ENCODE assay signal across 1 cellular context in the genomic region with DNA sequence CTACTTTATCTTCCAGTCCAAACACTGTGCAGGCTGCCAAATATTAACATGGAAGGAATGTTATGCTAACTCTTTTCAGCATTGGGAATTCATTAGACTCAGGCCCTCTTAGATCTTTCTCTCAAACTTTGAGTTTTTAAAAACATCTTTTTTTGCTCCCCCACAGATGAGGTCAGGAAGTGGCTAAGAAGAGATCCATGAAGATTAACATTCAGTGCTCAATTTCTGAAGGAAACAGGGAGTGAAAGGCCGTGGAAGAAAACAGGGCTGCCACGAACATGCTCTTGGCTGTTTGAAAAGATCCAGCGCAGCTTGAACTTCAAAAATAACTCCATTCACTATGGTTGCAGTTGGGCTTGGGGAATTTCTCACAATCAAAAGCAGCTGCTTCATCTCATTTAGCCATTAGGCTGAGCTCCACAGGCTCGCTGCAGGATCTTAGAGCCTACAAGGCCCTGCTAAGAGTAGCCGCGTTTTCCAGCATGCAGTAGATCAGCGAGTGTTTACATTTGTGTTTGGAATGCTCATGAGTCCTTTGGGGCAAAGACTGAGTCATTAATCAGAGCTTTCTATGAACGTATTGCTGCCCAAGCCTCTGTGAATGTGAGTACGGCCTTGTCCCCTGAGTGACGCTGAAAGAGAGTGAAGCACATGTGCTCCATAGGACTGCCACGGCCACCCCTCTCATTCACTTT.
TF ChIP-seq lines count a peak whose summit lies in the region.

No MANE protein-coding gene starts in this region.

TF ChIP-seq in HepG2, 621 proteins besides CTCF, POLR2A, EP300 and RAD21 (continued from another document):
- TF ChIP-seq ARHGAP35 (CRISPR knock-in tag; IDR thresholded peaks at IDR 0.05; ENCODE audit: borderline replicate concordance) (no peak), FOXK2 (IDR thresholded peaks at IDR 0.05) (peak; percentile 64; the same call in 1 of the 2 replicates), KMT2A (CRISPR knock-in tag; IDR thresholded peaks at IDR 0.05) (peak; percentile 51; the same call in 1 of the 2 replicates), NCOA2 (CRISPR knock-in tag; IDR thresholded peaks at IDR 0.05) (peak; percentile 64; the same call in 1 of the 2 replicates), FOSL2 (CRISPR knock-in tag; IDR thresholded peaks at IDR 0.05) (peak; percentile 93), NR2F6 (IDR thresholded peaks at IDR 0.05) (0 out of 2 replicates have a peak, but pooled peaks have one; percentile 20), NR2F6 (CRISPR knock-in tag; IDR thresholded peaks at IDR 0.05) (peak; percentile 38; the same call in 1 of the 2 replicates), SAP130 (CRISPR knock-in tag; IDR thresholded peaks at IDR 0.05; ENCODE audit: low read depth) (peak; percentile 83), SALL1 (CRISPR knock-in tag; IDR thresholded peaks at IDR 0.05) (peak; percentile 90), ERF (CRISPR knock-in tag; IDR thresholded peaks at IDR 0.05) (peak; percentile 48; the same call in 1 of the 2 replicates), HNRNPK (IDR thresholded peaks at IDR 0.05; ENCODE audit: low read depth, low read length, poor library complexity, severe bottlenecking) (peak; percentile 64), CBX5 (CRISPR knock-in tag; IDR thresholded peaks at IDR 0.05; ENCODE audit: borderline replicate concordance) (peak; percentile 56; the same call in 1 of the 2 replicates), ZBTB20 (CRISPR knock-in tag; IDR thresholded peaks at IDR 0.05; ENCODE audit: borderline replicate concordance, low read depth) (peak; percentile 62; the same call in 1 of the 2 replicates), NRL (CRISPR knock-in tag; IDR thresholded peaks at IDR 0.05; ENCODE audit: borderline replicate concordance) (no peak), SRSF4 (IDR thresholded peaks at IDR 0.05; ENCODE audit: low read depth, low read length, poor library complexity, severe bottlenecking) (no peak), STAG1 (CRISPR knock-in tag; IDR thresholded peaks at IDR 0.05) (peak; percentile 37; the same call in 1 of the 2 replicates), IRF2 (CRISPR knock-in tag; IDR thresholded peaks at IDR 0.05) (peak; percentile 74; the same call in 1 of the 2 replicates), ZNF607 (CRISPR knock-in tag; IDR thresholded peaks at IDR 0.05; ENCODE audit: borderline replicate concordance) (0 out of 2 replicates have a peak, but pooled peaks have one; percentile 51), ZFY (CRISPR knock-in tag; IDR thresholded peaks at IDR 0.05) (peak; percentile 89), FOXA1 (IDR thresholded peaks at IDR 0.05) (no peak), FOXA1 (CRISPR knock-in tag; IDR thresholded peaks at IDR 0.05) (peak; percentile 90), MBD4 (IDR thresholded peaks at IDR 0.05; ENCODE audit: borderline replicate concordance, low read length) (no peak), ASH2L (IDR thresholded peaks at IDR 0.05; ENCODE audit: insufficient read length, low read depth, low read length) (peak; percentile 78), TP53 (CRISPR knock-in tag; conservative IDR thresholded peaks at IDR 0.05) (0 out of 2 replicates have a peak, but pooled peaks have one; percentile 35), ZNF501 (CRISPR knock-in tag; IDR thresholded peaks at IDR 0.05) (peak; percentile 76; the same call in 1 of the 2 replicates), MIXL1 (CRISPR knock-in tag; IDR thresholded peaks at IDR 0.05) (peak; percentile 80; the same call in 1 of the 2 replicates), KDM5B (CRISPR knock-in tag; IDR thresholded peaks at IDR 0.05; ENCODE audit: borderline replicate concordance) (no peak), HOXD1 (CRISPR knock-in tag; IDR thresholded peaks at IDR 0.05) (0 out of 2 replicates have a peak, but pooled peaks have one; percentile 52), JUND (CRISPR knock-in tag; IDR thresholded peaks at IDR 0.05) (peak; percentile 65), ZMYM3 (CRISPR knock-in tag; IDR thresholded peaks at IDR 0.05) (peak; percentile 67; the same call in 1 of the 2 replicates), ZNF24 (IDR thresholded peaks at IDR 0.05) (peak; percentile 48; the same call in 1 of the 2 replicates)
- TF ChIP-seq, protein P1, sequence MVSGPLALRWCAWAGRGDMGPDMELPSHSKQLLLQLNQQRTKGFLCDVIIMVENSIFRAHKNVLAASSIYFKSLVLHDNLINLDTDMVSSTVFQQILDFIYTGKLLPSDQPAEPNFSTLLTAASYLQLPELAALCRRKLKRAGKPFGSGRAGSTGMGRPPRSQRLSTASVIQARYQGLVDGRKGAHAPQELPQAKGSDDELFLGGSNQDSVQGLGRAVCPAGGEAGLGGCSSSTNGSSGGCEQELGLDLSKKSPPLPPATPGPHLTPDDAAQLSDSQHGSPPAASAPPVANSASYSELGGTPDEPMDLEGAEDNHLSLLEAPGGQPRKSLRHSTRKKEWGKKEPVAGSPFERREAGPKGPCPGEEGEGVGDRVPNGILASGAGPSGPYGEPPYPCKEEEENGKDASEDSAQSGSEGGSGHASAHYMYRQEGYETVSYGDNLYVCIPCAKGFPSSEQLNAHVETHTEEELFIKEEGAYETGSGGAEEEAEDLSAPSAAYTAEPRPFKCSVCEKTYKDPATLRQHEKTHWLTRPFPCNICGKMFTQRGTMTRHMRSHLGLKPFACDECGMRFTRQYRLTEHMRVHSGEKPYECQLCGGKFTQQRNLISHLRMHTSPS (CRISPR knock-in tag; IDR thresholded peaks at IDR 0.05; ENCODE audit: low read depth): peak; percentile 41; the same call in 1 of the 2 replicates
- TF ChIP-seq, protein P2, sequence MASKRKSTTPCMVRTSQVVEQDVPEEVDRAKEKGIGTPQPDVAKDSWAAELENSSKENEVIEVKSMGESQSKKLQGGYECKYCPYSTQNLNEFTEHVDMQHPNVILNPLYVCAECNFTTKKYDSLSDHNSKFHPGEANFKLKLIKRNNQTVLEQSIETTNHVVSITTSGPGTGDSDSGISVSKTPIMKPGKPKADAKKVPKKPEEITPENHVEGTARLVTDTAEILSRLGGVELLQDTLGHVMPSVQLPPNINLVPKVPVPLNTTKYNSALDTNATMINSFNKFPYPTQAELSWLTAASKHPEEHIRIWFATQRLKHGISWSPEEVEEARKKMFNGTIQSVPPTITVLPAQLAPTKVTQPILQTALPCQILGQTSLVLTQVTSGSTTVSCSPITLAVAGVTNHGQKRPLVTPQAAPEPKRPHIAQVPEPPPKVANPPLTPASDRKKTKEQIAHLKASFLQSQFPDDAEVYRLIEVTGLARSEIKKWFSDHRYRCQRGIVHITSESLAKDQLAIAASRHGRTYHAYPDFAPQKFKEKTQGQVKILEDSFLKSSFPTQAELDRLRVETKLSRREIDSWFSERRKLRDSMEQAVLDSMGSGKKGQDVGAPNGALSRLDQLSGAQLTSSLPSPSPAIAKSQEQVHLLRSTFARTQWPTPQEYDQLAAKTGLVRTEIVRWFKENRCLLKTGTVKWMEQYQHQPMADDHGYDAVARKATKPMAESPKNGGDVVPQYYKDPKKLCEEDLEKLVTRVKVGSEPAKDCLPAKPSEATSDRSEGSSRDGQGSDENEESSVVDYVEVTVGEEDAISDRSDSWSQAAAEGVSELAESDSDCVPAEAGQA (IDR thresholded peaks at IDR 0.05; ENCODE audit: low read depth): no peak
- TF ChIP-seq, protein P2 (CRISPR knock-in tag; IDR thresholded peaks at IDR 0.05; ENCODE audit: borderline replicate concordance): no peak; the same call in 1 of the 2 replicates
- TF ChIP-seq, protein P3, sequence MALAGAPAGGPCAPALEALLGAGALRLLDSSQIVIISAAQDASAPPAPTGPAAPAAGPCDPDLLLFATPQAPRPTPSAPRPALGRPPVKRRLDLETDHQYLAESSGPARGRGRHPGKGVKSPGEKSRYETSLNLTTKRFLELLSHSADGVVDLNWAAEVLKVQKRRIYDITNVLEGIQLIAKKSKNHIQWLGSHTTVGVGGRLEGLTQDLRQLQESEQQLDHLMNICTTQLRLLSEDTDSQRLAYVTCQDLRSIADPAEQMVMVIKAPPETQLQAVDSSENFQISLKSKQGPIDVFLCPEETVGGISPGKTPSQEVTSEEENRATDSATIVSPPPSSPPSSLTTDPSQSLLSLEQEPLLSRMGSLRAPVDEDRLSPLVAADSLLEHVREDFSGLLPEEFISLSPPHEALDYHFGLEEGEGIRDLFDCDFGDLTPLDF (CRISPR knock-in tag; IDR thresholded peaks at IDR 0.05): peak; percentile 25; the same call in 1 of the 2 replicates
- TF ChIP-seq, protein P4, sequence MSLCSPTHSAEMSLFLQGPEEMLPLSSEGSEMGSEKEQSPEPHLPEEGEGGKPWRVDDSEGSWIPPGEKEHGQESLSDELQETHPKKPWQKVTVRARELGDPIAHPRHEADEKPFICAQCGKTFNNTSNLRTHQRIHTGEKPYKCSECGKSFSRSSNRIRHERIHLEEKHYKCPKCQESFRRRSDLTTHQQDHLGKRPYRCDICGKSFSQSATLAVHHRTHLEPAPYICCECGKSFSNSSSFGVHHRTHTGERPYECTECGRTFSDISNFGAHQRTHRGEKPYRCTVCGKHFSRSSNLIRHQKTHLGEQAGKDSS (CRISPR knock-in tag; IDR thresholded peaks at IDR 0.05; ENCODE audit: borderline replicate concordance, low read depth): peak; percentile 56; the same call in 1 of the 2 replicates
- TF ChIP-seq, protein P5, sequence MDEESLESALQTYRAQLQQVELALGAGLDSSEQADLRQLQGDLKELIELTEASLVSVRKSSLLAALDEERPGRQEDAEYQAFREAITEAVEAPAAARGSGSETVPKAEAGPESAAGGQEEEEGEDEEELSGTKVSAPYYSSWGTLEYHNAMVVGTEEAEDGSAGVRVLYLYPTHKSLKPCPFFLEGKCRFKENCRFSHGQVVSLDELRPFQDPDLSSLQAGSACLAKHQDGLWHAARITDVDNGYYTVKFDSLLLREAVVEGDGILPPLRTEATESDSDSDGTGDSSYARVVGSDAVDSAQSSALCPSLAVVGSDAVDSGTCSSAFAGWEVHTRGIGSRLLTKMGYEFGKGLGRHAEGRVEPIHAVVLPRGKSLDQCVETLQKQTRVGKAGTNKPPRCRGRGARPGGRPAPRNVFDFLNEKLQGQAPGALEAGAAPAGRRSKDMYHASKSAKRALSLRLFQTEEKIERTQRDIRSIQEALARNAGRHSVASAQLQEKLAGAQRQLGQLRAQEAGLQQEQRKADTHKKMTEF (CRISPR knock-in tag; IDR thresholded peaks at IDR 0.05): peak; percentile 76
- TF ChIP-seq, protein P6, sequence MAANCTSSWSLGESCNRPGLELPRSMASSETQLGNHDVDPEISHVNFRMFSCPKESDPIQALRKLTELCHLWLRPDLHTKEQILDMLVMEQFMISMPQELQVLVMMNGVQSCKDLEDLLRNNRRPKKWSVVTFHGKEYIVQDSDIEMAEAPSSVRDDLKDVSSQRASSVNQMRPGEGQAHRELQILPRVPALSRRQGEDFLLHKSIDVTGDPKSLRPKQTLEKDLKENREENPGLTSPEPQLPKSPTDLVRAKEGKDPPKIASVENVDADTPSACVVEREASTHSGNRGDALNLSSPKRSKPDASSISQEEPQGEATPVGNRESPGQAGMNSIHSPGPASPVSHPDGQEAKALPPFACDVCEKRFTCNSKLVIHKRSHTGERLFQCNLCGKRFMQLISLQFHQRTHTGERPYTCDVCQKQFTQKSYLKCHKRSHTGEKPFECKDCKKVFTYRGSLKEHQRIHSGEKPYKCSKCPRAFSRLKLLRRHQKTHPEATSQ (CRISPR knock-in tag; IDR thresholded peaks at IDR 0.05; ENCODE audit: borderline replicate concordance): 0 out of 2 replicates have a peak, but pooled peaks have one; percentile 48
- TF ChIP-seq, protein P7, sequence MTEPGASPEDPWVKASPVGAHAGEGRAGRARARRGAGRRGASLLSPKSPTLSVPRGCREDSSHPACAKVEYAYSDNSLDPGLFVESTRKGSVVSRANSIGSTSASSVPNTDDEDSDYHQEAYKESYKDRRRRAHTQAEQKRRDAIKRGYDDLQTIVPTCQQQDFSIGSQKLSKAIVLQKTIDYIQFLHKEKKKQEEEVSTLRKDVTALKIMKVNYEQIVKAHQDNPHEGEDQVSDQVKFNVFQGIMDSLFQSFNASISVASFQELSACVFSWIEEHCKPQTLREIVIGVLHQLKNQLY (CRISPR knock-in tag; IDR thresholded peaks at IDR 0.05): peak; percentile 58; the same call in 1 of the 2 replicates
- TF ChIP-seq, protein P8, sequence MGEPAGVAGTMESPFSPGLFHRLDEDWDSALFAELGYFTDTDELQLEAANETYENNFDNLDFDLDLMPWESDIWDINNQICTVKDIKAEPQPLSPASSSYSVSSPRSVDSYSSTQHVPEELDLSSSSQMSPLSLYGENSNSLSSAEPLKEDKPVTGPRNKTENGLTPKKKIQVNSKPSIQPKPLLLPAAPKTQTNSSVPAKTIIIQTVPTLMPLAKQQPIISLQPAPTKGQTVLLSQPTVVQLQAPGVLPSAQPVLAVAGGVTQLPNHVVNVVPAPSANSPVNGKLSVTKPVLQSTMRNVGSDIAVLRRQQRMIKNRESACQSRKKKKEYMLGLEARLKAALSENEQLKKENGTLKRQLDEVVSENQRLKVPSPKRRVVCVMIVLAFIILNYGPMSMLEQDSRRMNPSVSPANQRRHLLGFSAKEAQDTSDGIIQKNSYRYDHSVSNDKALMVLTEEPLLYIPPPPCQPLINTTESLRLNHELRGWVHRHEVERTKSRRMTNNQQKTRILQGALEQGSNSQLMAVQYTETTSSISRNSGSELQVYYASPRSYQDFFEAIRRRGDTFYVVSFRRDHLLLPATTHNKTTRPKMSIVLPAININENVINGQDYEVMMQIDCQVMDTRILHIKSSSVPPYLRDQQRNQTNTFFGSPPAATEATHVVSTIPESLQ (CRISPR knock-in tag; conservative IDR thresholded peaks at IDR 0.05): no peak
- TF ChIP-seq, protein P9, sequence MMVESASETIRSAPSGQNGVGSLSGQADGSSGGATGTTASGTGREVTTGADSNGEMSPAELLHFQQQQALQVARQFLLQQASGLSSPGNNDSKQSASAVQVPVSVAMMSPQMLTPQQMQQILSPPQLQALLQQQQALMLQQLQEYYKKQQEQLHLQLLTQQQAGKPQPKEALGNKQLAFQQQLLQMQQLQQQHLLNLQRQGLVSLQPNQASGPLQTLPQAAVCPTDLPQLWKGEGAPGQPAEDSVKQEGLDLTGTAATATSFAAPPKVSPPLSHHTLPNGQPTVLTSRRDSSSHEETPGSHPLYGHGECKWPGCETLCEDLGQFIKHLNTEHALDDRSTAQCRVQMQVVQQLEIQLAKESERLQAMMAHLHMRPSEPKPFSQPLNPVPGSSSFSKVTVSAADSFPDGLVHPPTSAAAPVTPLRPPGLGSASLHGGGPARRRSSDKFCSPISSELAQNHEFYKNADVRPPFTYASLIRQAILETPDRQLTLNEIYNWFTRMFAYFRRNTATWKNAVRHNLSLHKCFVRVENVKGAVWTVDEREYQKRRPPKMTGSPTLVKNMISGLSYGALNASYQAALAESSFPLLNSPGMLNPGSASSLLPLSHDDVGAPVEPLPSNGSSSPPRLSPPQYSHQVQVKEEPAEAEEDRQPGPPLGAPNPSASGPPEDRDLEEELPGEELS (CRISPR knock-in tag; IDR thresholded peaks at IDR 0.05): peak; percentile 82
